Comparison of ENCODE assay signal across 10 cellular contexts in genomic region chr13:112894673-112895481, GRCh38.
DNase-seq lines count a peak whose midpoint lies in the region; ATAC-seq, FAIRE-seq and TF ChIP-seq lines count a peak whose summit lies in the region.
"Had no signal": no experiment of that assay in that cellular context is flagged by ENCODE, and none has a peak within 500 bp of the region (broad histone marks: within the 10 kb centered on the region; RNA-seq: fewer than 3 reads in every experiment).

No MANE protein-coding gene starts in this region.

- 1 to 17% methylated on average over 15 to 25 of the region's 36 CpGs for WGBS in lower leg skin, 2 donors

- H3K4me3 ChIP-seq in BLaER1 (peak overlapping the region; percentile 67), HUES48 (ENCODE audit: low read depth, low read length) (peak overlapping the region; percentile 65), lower leg skin (ENCODE audit: low read depth, poor library complexity, severe bottlenecking) (no peak overlapping the region)
- peak overlapping the region; percentile 45 for H3K4me3 ChIP-seq in effector memory CD4-positive, alpha-beta T cell (ENCODE audit: insufficient read depth, low read depth, low read length, poor library complexity, severe bottlenecking)

- no peak for FAIRE-seq in GM12891 (lab: Jason Lieb, UNC)
- FAIRE-seq: frontal cortex had no signal

- POLR2A ChIA-PET in naive thymus-derived CD8-positive, alpha-beta T cell (lab: Charles Lee): no interaction called here

- no peak for TF ChIP-seq CTCF in lower leg skin (IDR thresholded peaks at IDR 0.05)

- no peaks in the 10 kb centered on the region for H3K9me3 Mint-ChIP-seq in naive thymus-derived CD8-positive, alpha-beta T cell

- H3K27me3 ChIP-seq in BLaER1 (peaks cover 91% of the 10 kb centered on the region), HUES48 (ENCODE audit: control insufficient read depth, insufficient read depth, low read length) (peaks cover 28% of the 10 kb centered on the region)
- peaks cover 19% of the 10 kb centered on the region for H3K27me3 ChIP-seq in effector memory CD4-positive, alpha-beta T cell (replicated peaks; ENCODE audit: control insufficient read depth, insufficient read depth, low read length, poor library complexity, severe bottlenecking)

- peak overlapping the region; percentile 99 for H3K4me2 ChIP-seq in BLaER1

- H3K36me3 ChIP-seq in BLaER1: no peaks in the 10 kb centered on the region
- peaks cover 3% of the 10 kb centered on the region; the same call in 1 of the 2 replicates for H3K36me3 ChIP-seq in HUES48 (ENCODE audit: control insufficient read depth, insufficient read depth, low read length)
- no peaks in the 10 kb centered on the region for H3K36me3 ChIP-seq in effector memory CD4-positive, alpha-beta T cell (ENCODE audit: control insufficient read depth, insufficient read depth, low read length)

- H3K27ac Mint-ChIP-seq in naive thymus-derived CD8-positive, alpha-beta T cell: no peak overlapping the region

- no peaks in the 10 kb centered on the region for H3K9me3 ChIP-seq in BLaER1
- H3K9me3 ChIP-seq in HUES48 (ENCODE audit: control insufficient read depth, insufficient read depth, low read length): no peaks in the 10 kb centered on the region
- no peaks in the 10 kb centered on the region for H3K9me3 ChIP-seq in effector memory CD4-positive, alpha-beta T cell (ENCODE audit: control insufficient read depth, low read length)

- peak; percentile 13 to 17 for ATAC-seq in naive thymus-derived CD8-positive, alpha-beta T cell

- H3K4me3 Mint-ChIP-seq in naive thymus-derived CD8-positive, alpha-beta T cell: peak overlapping the region in 9 of 10 donors; percentile 11 to 73 (median 43)

- H3K27ac ChIP-seq in BLaER1 (no peak overlapping the region), HUES48 (ENCODE audit: low read depth, low read length) (peak overlapping the region; percentile 42)
- H3K27ac ChIP-seq in effector memory CD4-positive, alpha-beta T cell (ENCODE audit: insufficient read depth, low read length, poor library complexity, severe bottlenecking): no peak overlapping the region

- no peak for DNase-seq in effector memory CD4-positive, alpha-beta T cell
- no peak for DNase-seq in naive thymus-derived CD8-positive, alpha-beta T cell
- DNase-seq in GM12891 (ENCODE audit: insufficient read length, low spot score) (no peak), AML-193 (lab: John Stamatoyannopoulos, UW) (no peak), lower leg skin (ENCODE audit: low spot score in 2 of 2) (no peak), NCI-H2171 treated with DMSO at 0.1 percent for 48 hours (lab: John Stamatoyannopoulos, UW) (no peak)
- DNase-seq: activated CD4-positive, CD25-positive, alpha-beta regulatory T cell had no signal

- H3K9ac ChIP-seq in BLaER1 (0 out of 2 replicates have a peak overlapping the region, but pooled peaks have one; percentile 10), HUES48 (ENCODE audit: low read depth, low read length) (no peak overlapping the region)

- H3K27me3 Mint-ChIP-seq in naive thymus-derived CD8-positive, alpha-beta T cell: peaks cover 0 to 23% (median 6%) of the 10 kb centered on the region in 5 donors

- H3K4me1 ChIP-seq in BLaER1 (peaks cover 43% of the 10 kb centered on the region), HUES48 (ENCODE audit: control insufficient read depth, insufficient read depth, low read length) (peaks cover 38% of the 10 kb centered on the region)
- peaks cover 10% of the 10 kb centered on the region for H3K4me1 ChIP-seq in effector memory CD4-positive, alpha-beta T cell (ENCODE audit: control insufficient read depth, insufficient read depth, low read length, poor library complexity, severe bottlenecking)

- peaks cover 71% of the 10 kb centered on the region for H4K20me1 ChIP-seq in BLaER1

- no peaks in the 10 kb centered on the region for H3K36me3 Mint-ChIP-seq in naive thymus-derived CD8-positive, alpha-beta T cell

- TF ChIP-seq POLR2A in GM12891 (IDR thresholded peaks at IDR 0.05; ENCODE audit: low read depth, low read length) (no peak), lower leg skin (IDR thresholded peaks at IDR 0.05) (no peak)

- intact Hi-C loops in lower leg skin (cut with DNase I; ENCODE audit: low total_unique reads): no loop called here

- peaks cover 3 to 20% (median 16%) of the 10 kb centered on the region in 4 donors for H3K4me1 Mint-ChIP-seq in naive thymus-derived CD8-positive, alpha-beta T cell

TF ChIP-seq in GM12891, 5 proteins besides CTCF, POLR2A, EP300 and RAD21:
- no peak for TF ChIP-seq PAX5 (IDR thresholded peaks at IDR 0.05; ENCODE audit: insufficient read depth, low read length, severe bottlenecking)
- TF ChIP-seq POLR2AphosphoS5 (IDR thresholded peaks at IDR 0.05; ENCODE audit: low read depth, low read length): no peak
- TF ChIP-seq TAF1 (IDR thresholded peaks at IDR 0.05; ENCODE audit: low read depth, low read length): no peak
- no peak for TF ChIP-seq POU2F2 (IDR thresholded peaks at IDR 0.05; ENCODE audit: low read depth, low read length)
- no peak for TF ChIP-seq SPI1 (IDR thresholded peaks at IDR 0.05; ENCODE audit: low read depth, low read length)
